ENCODE assay signal across 19 cellular contexts in the genomic region with DNA sequence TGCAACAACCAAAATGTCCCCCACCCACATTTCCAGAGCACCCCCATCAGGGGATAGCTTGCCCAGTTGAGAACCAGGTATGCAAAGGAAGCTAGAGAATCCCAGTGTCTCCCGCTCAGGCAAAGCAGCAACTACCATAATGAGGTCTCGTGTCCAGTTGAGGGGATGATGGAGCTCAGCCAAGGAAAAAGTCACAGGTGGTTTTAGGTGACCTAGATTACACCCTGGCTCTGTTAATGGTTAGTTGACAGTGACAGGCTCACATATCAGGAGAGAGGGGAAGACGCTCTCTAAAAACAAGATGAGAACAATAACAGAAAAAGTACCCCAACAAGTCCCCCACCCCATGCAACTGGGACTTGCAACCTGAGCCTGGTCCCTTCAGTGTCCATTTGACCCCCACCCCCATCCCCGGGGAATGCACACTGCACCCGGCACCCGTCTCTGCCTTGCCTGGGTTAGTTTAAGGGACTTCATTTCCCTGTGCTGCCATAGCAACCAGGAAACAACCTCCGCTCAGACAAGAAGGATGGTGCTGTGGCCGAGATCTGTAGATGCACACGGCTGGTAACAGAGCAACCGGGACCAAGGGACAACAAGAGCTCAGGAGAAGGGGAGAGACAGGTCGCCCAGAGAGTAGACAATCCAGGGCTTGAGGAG. TPM values are rescaled to one million over a fixed set of nuclear protein-coding genes. Genes with fewer than 3 reads are reported as not detected.
DNase-seq lines count a peak whose midpoint lies in the region; ATAC-seq, FAIRE-seq and TF ChIP-seq lines count a peak whose summit lies in the region.
"Had no signal": no experiment of that assay in that cellular context is flagged by ENCODE, and none has a peak within 500 bp of the region (broad histone marks: within the 10 kb centered on the region; RNA-seq: fewer than 3 reads in every experiment).

TSS of gene KIAA2012 (plus strand) at position 519 of the 660 bp plus-strand sequence. CDS start 373 bp downstream, outside the sequence.

- H4K20me1 ChIP-seq in IMR-90 (ENCODE audit: insufficient read depth, low read length), result no peaks in the 10 kb centered on the region
- H4K20me1 ChIP-seq in K562 (replicated peaks; ENCODE audit: control insufficient read depth, insufficient read depth, low read length), result no peaks in the 10 kb centered on the region

- H2BK20ac ChIP-seq in IMR-90 (ENCODE audit: low read depth, low read length), result no peak within 1 kb of the TSS

- H4K91ac ChIP-seq in IMR-90 (ENCODE audit: insufficient read depth, low read depth, low read length), result no peak within 1 kb of the TSS

- FAIRE-seq in K562 (lab: Jason Lieb, UNC), result no peak

- no peak within 1 kb of the TSS for H3K27ac ChIP-seq in IMR-90 (ENCODE audit: insufficient read depth, low read length)
- H3K27ac ChIP-seq in K562 (ENCODE audit: extremely low read depth, low read depth, low read length), result no peak within 1 kb of the TSS
- H3K27ac ChIP-seq in foreskin keratinocyte, result no peak within 1 kb of the TSS
- H3K27ac ChIP-seq: adrenal gland, epithelial cell of prostate, gastrocnemius medialis, testis had no signal

- CTCF ChIA-PET in IMR-90 (lab: Yijun Ruan, JAX), result interaction anchor here (1.3 kb wide), 1 partner anchor 10 kb away, joined by 3 read pairs; no protein-coding TSS in a partner anchor
- CTCF ChIA-PET in K562 (lab: Yijun Ruan, JAX; ENCODE audit: low intra/inter-chr PET ratio), result no interaction called here

- H4K8ac ChIP-seq in IMR-90 (ENCODE audit: low read depth in 2 of 2, low read length in 2 of 2), result no peak within 1 kb of the TSS

- 77% methylated on average over 4 of the region's 11 CpGs; no CpG with 5 or more reads in 1 of the 2 experiments for WGBS in IMR-90 (ENCODE audit: extremely low coverage in 2 of 2, insufficient read length in 1 of 2), 2 experiments
- WGBS in K562 (ENCODE audit: insufficient coverage, low coverage, missing lambda C conversion rate), result 11% methylated on average over 7 of the region's 11 CpGs

- no peak within 1 kb of the TSS for H3K4ac ChIP-seq in IMR-90 (ENCODE audit: low read depth, low read length)

- no peaks in the 10 kb centered on the region for H3K9me3 Mint-ChIP-seq in mesothelial cell of epicardium
- H3K9me3 Mint-ChIP-seq in naive thymus-derived CD8-positive, alpha-beta T cell, result no peaks in the 10 kb centered on the region
- H3K9me3 Mint-ChIP-seq: activated CD4-positive, alpha-beta memory T cell treated with anti-CD3 and anti-CD28 coated beads, Interleukin-2, amount 10 ng/mL, durations not matched to agents 7 days and 5 days; CD8-positive, alpha-beta memory T cell; immature natural killer cell had no signal

- dilution Hi-C loops in IMR-90 (cut with HindIII; ENCODE audit: low sequenced_read_pairs, unreplicated experiment), result no loop called here

- in situ Hi-C loops in IMR-90 (cut with MboI; ENCODE audit: low sequenced_read_pairs), result no loop called here
- in situ Hi-C loops in K562 (cut with MboI), result no loop called here

- no TSS peak for BruUV-seq in IMR-90 (replicated peaks; lab: Mats Ljungman, UMichigan)
- no TSS peak for BruUV-seq in K562 (replicated peaks; lab: Mats Ljungman, UMichigan)

- TF ChIP-seq CTCF in IMR-90 (conservative IDR thresholded peaks at IDR 0.05; ENCODE audit: low read depth, low read length) (no peak), K562 (IDR thresholded peaks at IDR 0.05 in 2 of 3, conservative IDR thresholded peaks at IDR 0.05 in 1 of 3; ENCODE audit: insufficient read depth in 2 of 3, low read depth in 1 of 3, low read length in 3 of 3) (no peak), mesothelial cell of epicardium (IDR thresholded peaks at IDR 0.05; ENCODE audit: unreplicated experiment) (no peak), foreskin keratinocyte (conservative IDR thresholded peaks at IDR 0.05) (no peak)

- no peak within 1 kb of the TSS for H2BK120ac ChIP-seq in IMR-90 (ENCODE audit: low read depth, low read length)

- H2BK5ac ChIP-seq in IMR-90 (ENCODE audit: low read depth, low read length, poor library complexity, severe bottlenecking), result no peak within 1 kb of the TSS

- no peaks in the 10 kb centered on the region for H3K9me3 ChIP-seq in IMR-90 (ENCODE audit: control insufficient read depth, insufficient read depth, low read length)
- no peaks in the 10 kb centered on the region for H3K9me3 ChIP-seq in K562 (replicated peaks; ENCODE audit: control insufficient read depth, insufficient read depth, low read depth, low read length)
- H3K9me3 ChIP-seq: adrenal gland, gastrocnemius medialis, testis had no signal

- no peaks in the 10 kb centered on the region for H3K4me1 ChIP-seq in IMR-90 (ENCODE audit: control insufficient read depth, insufficient read depth, low read length)
- peaks cover 0 to 19% of the 10 kb centered on the region in 2 experiments; a peak in 3 of 5 replicates for H3K4me1 ChIP-seq in K562 (replicated peaks in 1 of 2; ENCODE audit: control insufficient read depth in 2 of 2, insufficient read depth in 2 of 2, low read length in 2 of 2)
- H3K4me1 ChIP-seq in foreskin keratinocyte, result no peaks in the 10 kb centered on the region
- H3K4me1 ChIP-seq: adrenal gland, testis had no signal

- H3K4me2 ChIP-seq in IMR-90 (ENCODE audit: low read depth, low read length) (no peak within 1 kb of the TSS), K562 (ENCODE audit: insufficient read depth, low read length) (no peak within 1 kb of the TSS)

- no peak within 1 kb of the TSS for H4K5ac ChIP-seq in IMR-90 (ENCODE audit: low read depth, low read length)

- H2AK9ac ChIP-seq in IMR-90 (replicated peaks; ENCODE audit: low read depth, low read length, poor library complexity), result no peak within 1 kb of the TSS

- no peaks in the 10 kb centered on the region for H3K79me2 ChIP-seq in K562 (ENCODE audit: control insufficient read depth, insufficient read depth, low read length)

- H2AK5ac ChIP-seq in IMR-90 (ENCODE audit: low read depth, low read length), result no peak within 1 kb of the TSS

- H3K9ac ChIP-seq in IMR-90 (ENCODE audit: low read depth, low read length), result no peak within 1 kb of the TSS
- H3K9ac ChIP-seq in K562 (ENCODE audit: insufficient read depth in 1 of 2, low read depth in 2 of 2, low read length in 2 of 2), result no peak within 1 kb of the TSS

- 0 out of 2 replicates have a peak within 1 kb of the TSS, but pooled peaks have one; percentile 1 for H3K14ac ChIP-seq in IMR-90 (replicated peaks; ENCODE audit: low read depth, low read length)

- intact Hi-C loops in IMR-90 (cut with micrococcal nuclease), result no loop called here
- intact Hi-C loops in K562 (cut with micrococcal nuclease), result no loop called here

- H3K18ac ChIP-seq in IMR-90 (ENCODE audit: low read depth, low read length), result no peak within 1 kb of the TSS

- H3K36me3 ChIP-seq in IMR-90 (ENCODE audit: control insufficient read depth, insufficient read depth, low read length), result no peaks in the 10 kb centered on the region
- H3K36me3 ChIP-seq in K562 (ENCODE audit: control insufficient read depth, insufficient read depth, low read length), result no peaks in the 10 kb centered on the region
- H3K36me3 ChIP-seq: adrenal gland, gastrocnemius medialis had no signal

- peak within 1 kb of the TSS; percentile 73 for H3K27ac Mint-ChIP-seq in mesothelial cell of epicardium
- no peak within 1 kb of the TSS for H3K27ac Mint-ChIP-seq in naive thymus-derived CD8-positive, alpha-beta T cell
- H3K27ac Mint-ChIP-seq: activated CD4-positive, alpha-beta memory T cell treated with anti-CD3 and anti-CD28 coated beads, Interleukin-2, amount 10 ng/mL, durations not matched to agents 7 days and 5 days; CD8-positive, alpha-beta memory T cell; immature natural killer cell had no signal

- no peak for TF ChIP-seq EP300 in K562 (IDR thresholded peaks at IDR 0.05; ENCODE audit: low read length)

- TF ChIP-seq POLR2A in IMR-90 (IDR thresholded peaks at IDR 0.05; ENCODE audit: low read depth, low read length) (no peak), K562 (conservative IDR thresholded peaks at IDR 0.05) (no peak)

- peak within 1 kb of the TSS; percentile 3; the same call in 1 of the 3 replicates for H2BK15ac ChIP-seq in IMR-90 (ENCODE audit: low read depth, low read length)

- H3K27me3 ChIP-seq in IMR-90 (ENCODE audit: control insufficient read depth, insufficient read depth, low read length) (no peaks in the 10 kb centered on the region), K562 (ENCODE audit: control insufficient read depth in 2 of 2, insufficient read depth in 2 of 2, low read length in 2 of 2) (peaks cover 0 to 7% of the 10 kb centered on the region in 2 experiments; a peak in 3 of 5 replicates), foreskin keratinocyte (peaks cover 9% of the 10 kb centered on the region)
- H3K27me3 ChIP-seq: adrenal gland, gastrocnemius medialis, testis had no signal

- POLR2A ChIA-PET in IMR-90 (lab: Charles Lee; ENCODE audit: unreplicated experiment) (no interaction called here), K562 (lab: Yijun Ruan, JAX) (interaction anchor here (0.7 kb wide), 1 partner anchor 30 kb away, joined by 3 read pairs; no protein-coding TSS in a partner anchor)
- POLR2A ChIA-PET in naive thymus-derived CD8-positive, alpha-beta T cell (lab: Charles Lee), result no interaction called here

- H3K36me3 Mint-ChIP-seq in mesothelial cell of epicardium, result no peaks in the 10 kb centered on the region
- no peaks in the 10 kb centered on the region for H3K36me3 Mint-ChIP-seq in naive thymus-derived CD8-positive, alpha-beta T cell
- H3K36me3 Mint-ChIP-seq: CD8-positive, alpha-beta memory T cell; immature natural killer cell had no signal

- no peaks in the 10 kb centered on the region for H3K79me1 ChIP-seq in IMR-90 (ENCODE audit: low read depth in 1 of 2, low read length in 2 of 2)

- DNase-seq in Ammon's horn (ENCODE audit: low spot score), result peak; percentile 50
- no peak for DNase-seq in IMR-90
- DNase-seq in K562 (ENCODE audit: extremely low read depth in 1 of 4, low spot score in 3 of 4), result no peak
- no peak for DNase-seq in mesothelial cell of epicardium (ENCODE audit: low spot score in 2 of 2, unreplicated experiment in 2 of 2)
- no peak for DNase-seq in foreskin keratinocyte
- no peak for DNase-seq in naive thymus-derived CD8-positive, alpha-beta T cell
- DNase-seq in activated CD4-positive, CD25-positive, alpha-beta regulatory T cell (lab: John Stamatoyannopoulos, UW), result no peak
- DNase-seq: activated CD4-positive, alpha-beta memory T cell treated with anti-CD3 and anti-CD28 coated beads, Interleukin-2, amount 10 ng/mL, durations not matched to agents 7 days and 5 days; CD8-positive, alpha-beta memory T cell; gastrocnemius medialis; immature natural killer cell; RPMI8226; stimulated activated CD4-positive, alpha-beta T cell treated with anti-CD3 and anti-CD28 coated beads, Interleukin-4, amount 100 ng/mL, for 4 hours; testis had no signal

- peaks cover 49% of the 10 kb centered on the region for H3K4me1 Mint-ChIP-seq in mesothelial cell of epicardium
- no peaks in the 10 kb centered on the region for H3K4me1 Mint-ChIP-seq in naive thymus-derived CD8-positive, alpha-beta T cell
- H3K4me1 Mint-ChIP-seq: activated CD4-positive, alpha-beta memory T cell treated with anti-CD3 and anti-CD28 coated beads, Interleukin-2, amount 10 ng/mL, durations not matched to agents 7 days and 5 days; CD8-positive, alpha-beta memory T cell; immature natural killer cell had no signal

- H2AFZ ChIP-seq in IMR-90 (replicated peaks; ENCODE audit: low read length, poor library complexity) (peak within 1 kb of the TSS; percentile 1), K562 (ENCODE audit: low read depth, low read length) (no peak within 1 kb of the TSS; the same call in 1 of the 2 replicates)

- no peaks in the 10 kb centered on the region for H3K27me3 Mint-ChIP-seq in mesothelial cell of epicardium (ENCODE audit: low read depth)
- H3K27me3 Mint-ChIP-seq in naive thymus-derived CD8-positive, alpha-beta T cell, result peaks cover 1 to 15% (median 6%) of the 10 kb centered on the region in 5 donors

- ATAC-seq in IMR-90 (ENCODE audit: low read depth), result no peak
- ATAC-seq in K562, result no peak
- no peak for ATAC-seq in HG03442 (IDR thresholded peaks at IDR 0.05; ENCODE audit: unreplicated experiment)
- no peak for ATAC-seq in foreskin keratinocyte
- ATAC-seq in naive thymus-derived CD8-positive, alpha-beta T cell, result no peak
- ATAC-seq: gastrocnemius medialis had no signal

- no peaks in the 10 kb centered on the region for H3K9me1 ChIP-seq in IMR-90 (ENCODE audit: insufficient read depth, low read length)
- H3K9me1 ChIP-seq in K562 (ENCODE audit: control insufficient read depth, insufficient read depth, low read length), result no peaks in the 10 kb centered on the region

- H3K4me3 ChIP-seq in IMR-90 (ENCODE audit: insufficient read depth, low read depth, low read length) (no peak within 1 kb of the TSS), K562 (no peak within 1 kb of the TSS)
- H3K4me3 ChIP-seq: adrenal gland, gastrocnemius medialis, testis had no signal

- no peak within 1 kb of the TSS for H3K23ac ChIP-seq in IMR-90 (ENCODE audit: low read depth, low read length)

- no peak within 1 kb of the TSS for H3K4me3 Mint-ChIP-seq in mesothelial cell of epicardium
- no peak within 1 kb of the TSS for H3K4me3 Mint-ChIP-seq in naive thymus-derived CD8-positive, alpha-beta T cell
- H3K4me3 Mint-ChIP-seq: activated CD4-positive, alpha-beta memory T cell treated with anti-CD3 and anti-CD28 coated beads, Interleukin-2, amount 10 ng/mL, durations not matched to agents 7 days and 5 days; CD8-positive, alpha-beta memory T cell; immature natural killer cell had no signal

- no peak within 1 kb of the TSS for H3K56ac ChIP-seq in IMR-90 (ENCODE audit: extremely low read depth, insufficient read depth, low read length)

- TF ChIP-seq RAD21 in IMR-90 (IDR thresholded peaks at IDR 0.05; ENCODE audit: low read length) (no peak), K562 (CRISPR knock-in tag; conservative IDR thresholded peaks at IDR 0.05 in 1 of 2, IDR thresholded peaks at IDR 0.05 in 1 of 2) (no peak)

RNA-seq across cellular contexts. Expression of gene KIAA2012, which starts in this region (rescaled TPM):
- total RNA-seq in IMR-90 (2012; rRNA removed) (under 0.01 TPM in 2 replicates), K562 (2014; rRNA removed) (not detected in 2 replicates), K562 (2014; rRNA removed; fragmentation: Illumina TruSeq; extraction: Trizol) (not detected in 2 replicates), K562 (2015; rRNA removed; fragmentation: Illumina TruSeq; extraction: Trizol) (not detected in 2 replicates), K562 (2021) (not detected in 2 replicates), mesothelial cell of epicardium (0.24 to 0.45 TPM (median 0.25 TPM) in 3 replicates), foreskin keratinocyte (not detected in 2 replicates)
- polyA plus RNA-seq in IMR-90 (2012; rRNA removed) (0.04 and 0.09 TPM in 2 replicates), K562 (2011; rRNA removed) (not detected in 2 replicates), K562 (2014; fragmentation: Illumina TruSeq; extraction: Trizol) (not detected in 2 replicates), K562 (2014; fragmentation: Nextera tagmentation; extraction: Ambion mirVana) (not detected), K562 (2014; rRNA removed) (not detected in 2 replicates), foreskin keratinocyte (not detected in 2 replicates)
- 0.04 and 0.05 TPM in 2 replicates for polyA plus RNA-seq in IMR-90 (2012; cell fraction: cytosol; rRNA removed)
- 0.61 and 1.0 TPM in 2 replicates for polyA plus RNA-seq in IMR-90 (2012; cell fraction: nucleus; rRNA removed; ENCODE audit: low replicate concordance)
- total RNA-seq in K562 (2011; cell fraction: chromatin; rRNA removed; ENCODE audit: low replicate concordance), result not detected in 2 replicates
- total RNA-seq in K562 (2011; cell fraction: nucleolus; rRNA removed), result not detected in 2 replicates
- not detected in 2 replicates for total RNA-seq in K562 (2011; cell fraction: nucleoplasm; rRNA removed)
- polyA plus RNA-seq in K562 (2011; cell fraction: cytosol; rRNA removed), result not detected in 2 replicates
- polyA plus RNA-seq in K562 (2011; cell fraction: nucleus; rRNA removed), result not detected in 2 replicates
- polyA plus RNA-seq in K562 (2012), result not detected in 2 replicates
- not detected in 2 replicates for polyA minus RNA-seq in K562 (2011; rRNA and poly(A)+ RNA removed)
- not detected in 2 replicates for polyA minus RNA-seq in K562 (2011; cell fraction: cytosol; rRNA and poly(A)+ RNA removed)
- polyA minus RNA-seq in K562 (2011; cell fraction: nucleus; rRNA and poly(A)+ RNA removed), result not detected in 2 replicates
- not detected for total RNA-seq in naive thymus-derived CD8-positive, alpha-beta T cell
- polyA plus RNA-seq in naive thymus-derived CD8-positive, alpha-beta T cell, result not detected
- total RNA-seq: activated CD4-positive, alpha-beta memory T cell treated with anti-CD3 and anti-CD28 coated beads, Interleukin-2, amount 10 ng/mL, durations not matched to agents 7 days and 5 days; adrenal gland; CD8-positive, alpha-beta memory T cell; chondrocyte; gastrocnemius medialis; lung microvascular endothelial cell had no signal
- polyA plus RNA-seq: CD8-positive, alpha-beta memory T cell; immature natural killer cell had no signal
